ENCODE assay signal across 33 cellular contexts in the genomic region with DNA sequence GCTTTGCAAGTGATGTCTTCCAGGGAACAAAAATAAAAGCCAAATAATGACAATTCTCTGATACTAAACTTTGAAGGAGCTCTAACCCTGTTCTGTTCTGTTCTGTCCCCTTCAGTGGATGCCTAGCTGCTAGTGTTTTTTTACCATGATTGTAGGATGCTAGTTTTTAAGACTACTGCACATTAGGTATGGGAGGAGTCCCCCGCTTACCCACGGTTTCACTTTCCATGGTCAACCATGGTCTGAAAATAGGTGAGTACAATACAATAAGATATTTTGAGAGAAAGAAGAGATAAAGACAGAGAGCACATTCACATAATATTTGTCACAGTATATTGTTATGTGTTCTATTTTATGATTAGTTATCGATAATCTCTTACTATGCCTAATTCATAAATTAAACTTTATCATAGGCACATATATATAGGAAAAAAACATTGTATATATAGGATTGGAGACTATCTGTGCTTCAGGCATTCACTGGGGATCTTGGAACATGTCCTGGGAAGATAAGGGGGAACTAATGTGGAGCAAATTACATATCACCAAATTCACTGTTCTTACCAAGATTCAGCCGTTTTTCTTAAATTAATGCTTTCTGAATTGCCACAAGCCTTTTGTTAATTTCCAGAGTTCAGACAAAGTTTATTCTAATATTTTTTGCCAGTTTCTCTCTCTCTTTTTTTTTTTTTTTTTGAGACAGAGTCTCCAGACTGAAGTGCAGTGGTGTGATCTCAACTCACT. TPM values are rescaled to one million over a fixed set of nuclear protein-coding genes. Genes with fewer than 3 reads are reported as not detected.
"Had no signal": no experiment of that assay in that cellular context is flagged by ENCODE, and none has a peak within 500 bp of the region (broad histone marks: within the 10 kb centered on the region; RNA-seq: fewer than 3 reads in every experiment).

No MANE protein-coding gene starts in this region.

- H3K27me3 ChIP-seq: SJCRH30 had no signal

- DNase-seq: Karpas-422, NCI-H1048, NCI-H1092 treated with DMSO at 0.1 percent for 48 hours, NCI-H1105 treated with DMSO at 0.1 percent for 48 hours, NCI-H1417, NCI-H1436, NCI-H146, NCI-H1694, NCI-H187, NCI-H1930, NCI-H2029 treated with DMSO at 0.1 percent for 48 hours, NCI-H2081 treated with DMSO at 0.1 percent for 48 hours, NCI-H2107, NCI-H2171, NCI-H226, NCI-H446 treated with DMSO at 0.1 percent for 48 hours, NCI-H510A, NCI-H524, NCI-H69, NCI-H748 treated with DMSO at 0.1 percent for 48 hours, NCI-H82, PC-9, SHP77, SIG-M5, SJCRH30, T-cell had no signal

- H3K27ac ChIP-seq: PC-9, RWPE1, SJCRH30, SK-N-MC had no signal

- FAIRE-seq: RCC 7860 had no signal

- H3K4me2 ChIP-seq: PC-9 had no signal

- H2AFZ ChIP-seq: PC-9 had no signal

- H3K4me3 ChIP-seq: PC-9, SJCRH30, SK-N-MC had no signal

- H3K36me3 ChIP-seq: SJCRH30 had no signal

- H3K9me3 ChIP-seq: SJCRH30 had no signal

- ATAC-seq: Panc1, Right ventricle myocardium inferior, SK-N-SH treated with all-trans-retinoic acid at 6 μM for 48 hours, T-cell had no signal

- H3K4me1 ChIP-seq: SJCRH30 had no signal

RNA-seq across cellular contexts. Expression of a gene that starts 32.8 kb away (rescaled TPM):
- total RNA-seq: OCI-LY7 had no signal
